Comparison of ENCODE assay signal across 7 cellular contexts in the genomic region with DNA sequence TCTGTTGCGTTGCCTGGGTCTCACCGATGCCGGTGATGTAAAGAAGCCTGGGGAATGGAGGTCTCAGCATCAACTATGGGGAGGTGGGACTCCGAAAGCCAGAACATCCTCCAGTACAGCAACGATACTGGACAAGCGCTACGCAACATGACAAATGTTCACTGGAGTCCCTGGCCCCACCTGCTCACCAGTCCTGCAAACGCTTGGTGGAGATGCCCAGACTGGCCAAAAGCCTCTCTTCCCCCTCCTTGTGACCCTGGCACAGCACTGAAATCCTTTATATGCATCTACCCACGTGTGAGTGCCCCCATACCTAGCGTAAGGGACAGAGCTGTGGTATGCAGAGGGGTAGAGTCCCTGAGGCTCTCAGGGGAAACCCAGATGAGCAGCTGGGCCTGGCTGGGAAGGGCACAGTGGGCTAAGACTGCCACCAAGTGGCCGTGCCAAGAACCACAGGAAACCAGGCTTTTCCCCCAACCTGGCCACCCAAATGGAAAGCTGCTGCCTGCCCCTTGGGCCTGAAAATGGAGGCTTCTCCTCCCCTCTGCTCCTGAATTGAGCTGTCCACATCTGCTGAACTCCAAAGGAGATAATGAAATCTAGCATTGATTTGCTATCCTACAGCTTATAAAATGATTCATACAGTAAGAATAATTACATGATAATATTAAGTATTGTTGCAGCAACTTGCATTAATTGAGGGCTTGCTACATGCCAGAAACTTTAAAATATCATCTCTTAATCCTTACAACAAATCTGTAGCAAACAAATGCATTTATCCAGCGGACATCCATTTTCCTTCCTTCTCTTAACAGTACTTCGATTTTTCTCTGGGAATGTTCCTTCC.
DNase-seq lines count a peak whose midpoint lies in the region; FAIRE-seq and TF ChIP-seq lines count a peak whose summit lies in the region.

No MANE protein-coding gene starts in this region.

- no peaks in the 10 kb centered on the region for H4K20me1 ChIP-seq in Loucy (ENCODE audit: insufficient read depth, low read length, poor library complexity, severe bottlenecking)

- H3F3A ChIP-seq in Loucy (ENCODE audit: low read depth): no peaks in the 10 kb centered on the region

- no peaks in the 10 kb centered on the region for H3K9me3 ChIP-seq in Loucy (ENCODE audit: insufficient read depth, low read depth, low read length)

- TF ChIP-seq CTCF in GM12865 (IDR thresholded peaks at IDR 0.05; ENCODE audit: insufficient read depth, low read depth, low read length, missing control alignments): peak; percentile 98
- peak; percentile 90 for TF ChIP-seq CTCF in Loucy (conservative IDR thresholded peaks at IDR 0.05; ENCODE audit: low read length)

- DNase-seq in GM12865 (ENCODE audit: low read depth): peak; percentile 74
- peak; percentile 57 for DNase-seq in H54 (ENCODE audit: insufficient read length, low spot score)
- DNase-seq in SW480 (ENCODE audit: low spot score): peak; percentile 45
- peak in 47 of 56 donors; percentile 16 to 77 (median 44) for DNase-seq in amygdala (lab: John Stamatoyannopoulos, UW)
- peak; percentile 71 for DNase-seq in hepatic stellate cell (ENCODE audit: low spot score)
- DNase-seq in stimulated activated CD4-positive, alpha-beta T cell treated with anti-CD3 and anti-CD28 coated beads, Interleukin-12 subunit alpha, Interleukin-12 subunit beta, amount 100 ng/mL, for 24 hours (ENCODE audit: low read depth in 2 of 2): peak; percentile 44 to 58

- no peak overlapping the region for H3K9ac ChIP-seq in Loucy (ENCODE audit: low read depth, low read length, poor library complexity, severe bottlenecking)

- no peak overlapping the region for H3K4me2 ChIP-seq in Loucy (ENCODE audit: low read depth, low read length, poor library complexity, severe bottlenecking)

- no peak for FAIRE-seq in H54 (lab: Jason Lieb, UNC)

- H3K36me3 ChIP-seq in Loucy (ENCODE audit: insufficient read depth, low read length): no peaks in the 10 kb centered on the region

- H3K27me3 ChIP-seq in Loucy (ENCODE audit: insufficient read depth, low read length, poor library complexity, severe bottlenecking): no peaks in the 10 kb centered on the region

- no peaks in the 10 kb centered on the region for H3K9me2 ChIP-seq in Loucy (replicated peaks; ENCODE audit: low read depth, low read length)

- H2AFZ ChIP-seq in Loucy (ENCODE audit: low read length): no peak overlapping the region

- H3K4me3 ChIP-seq in GM12865 (ENCODE audit: low read depth, low read length): no peak overlapping the region
- no peak overlapping the region for H3K4me3 ChIP-seq in Loucy (ENCODE audit: low read length, poor library complexity, severe bottlenecking)

- TF ChIP-seq POLR2A in H54 (IDR thresholded peaks at IDR 0.05; ENCODE audit: low read depth, low read length): no peak

- H3K4me1 ChIP-seq in Loucy (ENCODE audit: insufficient read depth, low read length, poor library complexity, severe bottlenecking): no peaks in the 10 kb centered on the region

- H3K79me2 ChIP-seq in Loucy (ENCODE audit: insufficient read depth, low read length): no peaks in the 10 kb centered on the region
